ENCODE assay signal across 8 cellular contexts in the genomic region with DNA sequence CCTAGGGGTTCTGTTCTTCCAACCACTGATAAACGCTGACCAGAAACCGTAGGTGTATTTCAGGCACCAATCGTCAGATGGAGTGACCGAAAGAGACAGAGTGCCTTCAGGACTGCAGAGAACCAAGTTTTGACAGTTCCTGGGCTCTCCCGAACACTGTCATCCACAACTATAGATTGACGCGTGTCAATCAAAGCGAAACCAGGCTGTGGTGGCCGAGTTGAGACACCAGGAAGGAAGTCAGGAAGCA. TPM values are rescaled to one million over a fixed set of nuclear protein-coding genes. Genes with fewer than 3 reads are reported as not detected.
DNase-seq lines count a peak whose midpoint lies in the region; ATAC-seq and TF ChIP-seq lines count a peak whose summit lies in the region.

No MANE protein-coding gene starts in this region.

- H3K4me3 ChIP-seq in gastroesophageal sphincter (peak overlapping the region; percentile 48 to 73), spleen (peak overlapping the region; percentile 54 to 79 (median 66))

- ATAC-seq in HG02884 (IDR thresholded peaks at IDR 0.05; ENCODE audit: unreplicated experiment), result peak; percentile 35
- ATAC-seq in T-helper 17 cell, result peak; percentile 52
- ATAC-seq in gastroesophageal sphincter, result no peak

- peak; percentile 77 for DNase-seq in NCI-H2227 (lab: John Stamatoyannopoulos, UW; ENCODE audit: unreplicated experiment)
- no peak for DNase-seq in NCI-H2227 treated with DMSO at 0.1 percent for 48 hours (lab: John Stamatoyannopoulos, UW)
- no peak for DNase-seq in T-helper 17 cell
- DNase-seq in spleen, result no peak
- no peak for DNase-seq in SIG-M5 treated with dmso at 0.1 percent for 504 hours (lab: John Stamatoyannopoulos, UW; ENCODE audit: unreplicated experiment)
- no peak for DNase-seq in SKM-1 treated with dmso at 0.1 percent for 144 hours (lab: John Stamatoyannopoulos, UW; ENCODE audit: unreplicated experiment)

- WGBS in gastroesophageal sphincter (ENCODE audit: low coverage in 1 of 2), 2 donors, result 0% methylated on average over 3 of the region's 9 CpGs
- 0 to 1% (median 0%) methylated on average over 8 to 9 of the region's 9 CpGs for WGBS in spleen, 5 donors

- peaks cover 57% of the 10 kb centered on the region for H3K4me1 Mint-ChIP-seq in T-helper 17 cell

- H3K36me3 Mint-ChIP-seq in T-helper 17 cell (ENCODE audit: low read depth), result peaks cover 4% of the 10 kb centered on the region

- H3K9me3 ChIP-seq in T-helper 17 cell (ENCODE audit: control insufficient read depth, low read length, poor library complexity, severe bottlenecking) (no peaks in the 10 kb centered on the region), gastroesophageal sphincter (no peaks in the 10 kb centered on the region), spleen (no peaks in the 10 kb centered on the region)

- intact Hi-C loops in spleen (cut with DNase I; ENCODE audit: low total_unique reads), result loop anchor here (10.0 kb wide), 1 partner anchor 72 kb away; a partner anchor contains a TSS

- peak overlapping the region; percentile 93 for H3K4me3 Mint-ChIP-seq in T-helper 17 cell

- TF ChIP-seq POLR2A in gastroesophageal sphincter (IDR thresholded peaks at IDR 0.05) (no peak), spleen (IDR thresholded peaks at IDR 0.05) (peak in 2 of 3 donors; percentile 12 to 38)

- peak overlapping the region; percentile 98 for H3K27ac Mint-ChIP-seq in T-helper 17 cell

- peaks cover 10% of the 10 kb centered on the region for H3K27me3 Mint-ChIP-seq in T-helper 17 cell

- H3K36me3 ChIP-seq in gastroesophageal sphincter (peaks cover 0 to 2% of the 10 kb centered on the region in 2 donors), spleen (peaks cover 0 to 20% (median under 1%) of the 10 kb centered on the region in 6 donors)

- no peaks in the 10 kb centered on the region for H3K27me3 ChIP-seq in gastroesophageal sphincter
- H3K27me3 ChIP-seq in spleen (replicated peaks in 1 of 7), result no peaks in the 10 kb centered on the region

- H3K27ac ChIP-seq in gastroesophageal sphincter (peak overlapping the region; percentile 95 to 98 (median 98)), spleen (peak overlapping the region; percentile 94 to 99 (median 98))

- TF ChIP-seq EP300 in gastroesophageal sphincter (IDR thresholded peaks at IDR 0.05), result no peak

- no peak for TF ChIP-seq CTCF in gastroesophageal sphincter (IDR thresholded peaks at IDR 0.05)
- TF ChIP-seq CTCF in spleen (IDR thresholded peaks at IDR 0.05 in 8 of 11, conservative IDR thresholded peaks at IDR 0.05 in 3 of 11), result no peak

- H3K4me1 ChIP-seq in gastroesophageal sphincter (peaks cover 0 to 58% (median 17%) of the 10 kb centered on the region in 3 donors), spleen (peaks cover 18 to 69% (median 44%) of the 10 kb centered on the region in 6 donors)

RNA-seq across cellular contexts. Expression of a gene that starts 11.9 kb away (rescaled TPM):
- total RNA-seq in T-helper 17 cell (1 to 10 TPM; 2.2 to 2.5 TPM), gastroesophageal sphincter (1 to 10 TPM in 2 of 4 donors, under 1 TPM in 2; 0.54 to 5.3 (median 2.4) TPM), spleen (10 to 100 TPM in 4 of 7 donors, 1 to 10 TPM in 3; 2.4 to 21.0 (median 10.6) TPM)
- polyA plus RNA-seq in spleen, result 10 to 100 TPM in 2 of 3 donors, 1 to 10 TPM in 1; 6.2 to 30.9 (median 10.5) TPM

RNA-seq across cellular contexts. Expression of a gene that starts 25.6 kb away (rescaled TPM):
- 100 to 1,000 TPM; 218 TPM for total RNA-seq in T-helper 17 cell
- total RNA-seq in gastroesophageal sphincter, result 10 to 100 TPM; 10.8 to 33.9 (median 14.7) TPM
- total RNA-seq in spleen, result 100 to 1,000 TPM in 3 of 7 donors, 10 to 100 TPM in 4; 53.9 to 131 (median 91.3) TPM
- 10 to 100 TPM; 16.6 to 47.4 (median 22.6) TPM for polyA plus RNA-seq in spleen

RNA-seq across cellular contexts. Expression of a gene that starts 26.8 kb away (rescaled TPM):
- total RNA-seq in T-helper 17 cell (10 to 100 TPM; 21.1 to 27.0 TPM), gastroesophageal sphincter (10 to 100 TPM; 10.8 to 28.9 (median 16.0) TPM), spleen (10 to 100 TPM; 14.0 to 70.3 (median 30.8) TPM)
- polyA plus RNA-seq in spleen, result 10 to 100 TPM; 12.6 to 22.8 (median 14.1) TPM

RNA-seq across cellular contexts. Expression of a gene that starts 32.3 kb away (rescaled TPM):
- 1 to 10 TPM; 8.3 to 8.7 TPM for total RNA-seq in T-helper 17 cell
- 10 to 100 TPM in 3 of 4 donors, 1 to 10 TPM in 1; 8.1 to 16.1 (median 12.4) TPM for total RNA-seq in gastroesophageal sphincter
- total RNA-seq in spleen, result 10 to 100 TPM in 6 of 7 donors, 1 to 10 TPM in 1; 9.5 to 14.6 (median 12.3) TPM
- 10 to 100 TPM in 2 of 3 donors, 1 to 10 TPM in 1; 10.0 to 16.5 (median 12.9) TPM for polyA plus RNA-seq in spleen

RNA-seq across cellular contexts. Expression of a gene that starts 46.1 kb away (rescaled TPM):
- total RNA-seq in T-helper 17 cell (10 to 100 TPM; 33.0 to 33.9 TPM), gastroesophageal sphincter (10 to 100 TPM; 11.2 to 18.8 (median 15.5) TPM), spleen (10 to 100 TPM; 13.0 to 42.2 (median 22.4) TPM)
- 10 to 100 TPM in 2 of 3 donors, 1 to 10 TPM in 1; 8.1 to 14.0 (median 11.9) TPM for polyA plus RNA-seq in spleen

Comparison
In these comparisons a context has a peak if more than half of its experiments do, and no peak if none do; other contexts are left out.
1. POLR2A ChIP-seq: peak in spleen (2 of 3); none in gastroesophageal sphincter (0 of 2).